In genomic region chr7:39400836-39401235, GRCh38 we compare ENCODE assay signal across 18 cellular contexts.
DNase-seq lines count a peak whose midpoint lies in the region; ATAC-seq, FAIRE-seq and TF ChIP-seq lines count a peak whose summit lies in the region.
"Had no signal": no experiment of that assay in that cellular context is flagged by ENCODE, and none has a peak within 500 bp of the region (broad histone marks: within the 10 kb centered on the region; RNA-seq: fewer than 3 reads in every experiment).

No MANE protein-coding gene starts in this region.

- no peaks in the 10 kb centered on the region for H3K27me3 ChIP-seq in mammary epithelial cell (ENCODE audit: insufficient read depth, low read length)
- H3K27me3 ChIP-seq in K562 (ENCODE audit: control insufficient read depth in 2 of 2, insufficient read depth in 2 of 2, low read length in 2 of 2) = no peaks in the 10 kb centered on the region; a peak in 2 of 5 replicates
- H3K27me3 ChIP-seq in left lung = no peaks in the 10 kb centered on the region

- DNase-seq in mammary epithelial cell (no peak), MCF 10A (ENCODE audit: unreplicated experiment) (no peak), HT-29 (ENCODE audit: low spot score) (peak; percentile 53), K562 (ENCODE audit: extremely low read depth in 1 of 4, low spot score in 3 of 4) (no peak), left lung (no peak), NCI-H345 (lab: John Stamatoyannopoulos, UW) (no peak)
- DNase-seq in stimulated activated naive B cell treated with anti-CD40 and anti-IgM and Interleukin-4, amounts not matched to agents 10 μg/mL and 1 μg/mL and 100 μg/mL, for 72 hours = no peak
- no peak for DNase-seq in activated CD8-positive, alpha-beta T cell treated with anti-CD3 and anti-CD28 coated beads, Interleukin-2, amount 10 ng/mL, durations not matched to agents 7 days and 5 days
- DNase-seq: C1 segment of cervical spinal cord; Calu3; CD4-positive, alpha-beta T cell; DMS 273 treated with DMSO at 0.1 percent for 48 hours; GOT3; HCEC 1CT; Kasumi-1 had no signal

- intact Hi-C loops in mammary epithelial cell (cut with micrococcal nuclease) (no loop called here), MCF 10A (cut with micrococcal nuclease) (no loop called here), K562 (cut with micrococcal nuclease) (no loop called here), left lung (cut with DNase I) (no loop called here)

- H3K4me1 ChIP-seq in mammary epithelial cell (ENCODE audit: insufficient read depth, low read length) (no peaks in the 10 kb centered on the region), K562 (replicated peaks in 1 of 2; ENCODE audit: control insufficient read depth in 2 of 2, insufficient read depth in 2 of 2, low read length in 2 of 2) (no peaks in the 10 kb centered on the region), left lung (no peaks in the 10 kb centered on the region)

- no peak for FAIRE-seq in K562 (lab: Jason Lieb, UNC)
- FAIRE-seq: GM12878 had no signal

- H3K9ac ChIP-seq in mammary epithelial cell (ENCODE audit: insufficient read depth, low read length) (no peak overlapping the region), K562 (ENCODE audit: insufficient read depth in 1 of 2, low read depth in 2 of 2, low read length in 2 of 2) (no peak overlapping the region)

- POLR2A ChIA-PET in MCF 10A (lab: Yijun Ruan, JAX) = no interaction called here
- POLR2A ChIA-PET in K562 (lab: Yijun Ruan, JAX) = interaction anchor here (1.0 to 1.7 kb wide), 2 partner anchors 14 kb away, joined by 3 read pairs; no protein-coding TSS in a partner anchor
- POLR2A ChIA-PET in activated CD8-positive, alpha-beta T cell treated with anti-CD3 and anti-CD28 coated beads, Interleukin-2, amount 10 ng/mL, durations not matched to agents 7 days and 5 days (lab: Charles Lee) = no interaction called here

- no peak for TF ChIP-seq RAD21 in K562 (CRISPR knock-in tag; conservative IDR thresholded peaks at IDR 0.05 in 1 of 2, IDR thresholded peaks at IDR 0.05 in 1 of 2)

- no peaks in the 10 kb centered on the region for H3K9me1 ChIP-seq in K562 (ENCODE audit: control insufficient read depth, insufficient read depth, low read length)

- H3K27me3 Mint-ChIP-seq in MCF 10A (ENCODE audit: insufficient read depth, unreplicated experiment) = peaks cover 53% of the 10 kb centered on the region
- peaks cover 13 to 22% of the 10 kb centered on the region in 2 donors for H3K27me3 Mint-ChIP-seq in stimulated activated naive B cell treated with anti-CD40 and anti-IgM and Interleukin-4, amounts not matched to agents 10 μg/mL and 1 μg/mL and 100 μg/mL, for 72 hours
- H3K27me3 Mint-ChIP-seq in activated CD8-positive, alpha-beta T cell treated with anti-CD3 and anti-CD28 coated beads, Interleukin-2, amount 10 ng/mL, durations not matched to agents 7 days and 5 days (ENCODE audit: low read depth) = peaks cover 9% of the 10 kb centered on the region

- H3K27ac ChIP-seq in mammary epithelial cell (ENCODE audit: insufficient read depth, low read depth, low read length) (no peak overlapping the region), K562 (ENCODE audit: extremely low read depth, low read depth, low read length) (no peak overlapping the region), left lung (no peak overlapping the region)
- H3K27ac ChIP-seq: 22Rv1 had no signal

- H3K4me1 Mint-ChIP-seq in MCF 10A (ENCODE audit: insufficient read depth, unreplicated experiment) = no peaks in the 10 kb centered on the region
- no peaks in the 10 kb centered on the region for H3K4me1 Mint-ChIP-seq in stimulated activated naive B cell treated with anti-CD40 and anti-IgM and Interleukin-4, amounts not matched to agents 10 μg/mL and 1 μg/mL and 100 μg/mL, for 72 hours
- no peaks in the 10 kb centered on the region for H3K4me1 Mint-ChIP-seq in activated CD8-positive, alpha-beta T cell treated with anti-CD3 and anti-CD28 coated beads, Interleukin-2, amount 10 ng/mL, durations not matched to agents 7 days and 5 days (ENCODE audit: low read depth)
- H3K4me1 Mint-ChIP-seq: B cell had no signal

- peak overlapping the region; percentile 39 for H2AFZ ChIP-seq in mammary epithelial cell (ENCODE audit: low read depth, low read length)
- no peak overlapping the region for H2AFZ ChIP-seq in K562 (ENCODE audit: low read depth, low read length)

- H3K4me3 Mint-ChIP-seq in MCF 10A (ENCODE audit: unreplicated experiment) = no peak overlapping the region
- H3K4me3 Mint-ChIP-seq in stimulated activated naive B cell treated with anti-CD40 and anti-IgM and Interleukin-4, amounts not matched to agents 10 μg/mL and 1 μg/mL and 100 μg/mL, for 72 hours = no peak overlapping the region
- no peak overlapping the region for H3K4me3 Mint-ChIP-seq in activated CD8-positive, alpha-beta T cell treated with anti-CD3 and anti-CD28 coated beads, Interleukin-2, amount 10 ng/mL, durations not matched to agents 7 days and 5 days
- H3K4me3 Mint-ChIP-seq: B cell; CD4-positive, alpha-beta T cell had no signal

- CTCF ChIA-PET in mammary epithelial cell (lab: Charles Lee; ENCODE audit: low non-redundant PET) (no interaction called here), MCF 10A (lab: Yijun Ruan, JAX) (interaction anchor here (0.5 kb wide), 1 partner anchor 221 kb away, joined by 3 read pairs; no protein-coding TSS in a partner anchor), K562 (lab: Yijun Ruan, JAX; ENCODE audit: low intra/inter-chr PET ratio) (no interaction called here)
- CTCF ChIA-PET in activated CD8-positive, alpha-beta T cell treated with anti-CD3 and anti-CD28 coated beads, Interleukin-2, amount 10 ng/mL, durations not matched to agents 7 days and 5 days (lab: Charles Lee) = no interaction called here

- in situ Hi-C loops in mammary epithelial cell (cut with MboI; ENCODE audit: low sequenced_read_pairs in 2 of 2) (no loop called here), K562 (cut with MboI) (no loop called here)

- H4K20me1 ChIP-seq in mammary epithelial cell (ENCODE audit: insufficient read depth, low read length) (no peaks in the 10 kb centered on the region), K562 (replicated peaks; ENCODE audit: control insufficient read depth, insufficient read depth, low read length) (no peaks in the 10 kb centered on the region)

- no peak overlapping the region for H3K4me3 ChIP-seq in mammary epithelial cell (replicated peaks in 1 of 3; ENCODE audit: insufficient read depth in 1 of 3, low read depth in 2 of 3, low read length in 3 of 3)
- H3K4me3 ChIP-seq in K562 = no peak overlapping the region
- no peak overlapping the region for H3K4me3 ChIP-seq in left lung
- H3K4me3 ChIP-seq: GM12878 had no signal

- H3K9me3 ChIP-seq in mammary epithelial cell (replicated peaks; ENCODE audit: insufficient read depth, low read length) (no peaks in the 10 kb centered on the region), K562 (replicated peaks; ENCODE audit: control insufficient read depth, insufficient read depth, low read depth, low read length) (no peaks in the 10 kb centered on the region), left lung (no peaks in the 10 kb centered on the region)

- TF ChIP-seq CTCF in mammary epithelial cell (conservative IDR thresholded peaks at IDR 0.05 in 1 of 2, IDR thresholded peaks at IDR 0.05 in 1 of 2; ENCODE audit: extremely low read depth in 1 of 2, insufficient read depth in 1 of 2, low read depth in 1 of 2, low read length in 2 of 2) = no peak
- TF ChIP-seq CTCF in MCF 10A (IDR thresholded peaks at IDR 0.05; ENCODE audit: unreplicated experiment) = no peak
- no peak for TF ChIP-seq CTCF in K562 (IDR thresholded peaks at IDR 0.05 in 2 of 3, conservative IDR thresholded peaks at IDR 0.05 in 1 of 3; ENCODE audit: insufficient read depth in 2 of 3, low read depth in 1 of 3, low read length in 3 of 3)
- TF ChIP-seq CTCF in left lung (IDR thresholded peaks at IDR 0.05) = no peak

- no peaks in the 10 kb centered on the region for H3K9me3 Mint-ChIP-seq in MCF 10A (ENCODE audit: unreplicated experiment)
- no peaks in the 10 kb centered on the region for H3K9me3 Mint-ChIP-seq in stimulated activated naive B cell treated with anti-CD40 and anti-IgM and Interleukin-4, amounts not matched to agents 10 μg/mL and 1 μg/mL and 100 μg/mL, for 72 hours
- H3K9me3 Mint-ChIP-seq in activated CD8-positive, alpha-beta T cell treated with anti-CD3 and anti-CD28 coated beads, Interleukin-2, amount 10 ng/mL, durations not matched to agents 7 days and 5 days (ENCODE audit: insufficient read depth) = no peaks in the 10 kb centered on the region
- H3K9me3 Mint-ChIP-seq: CD4-positive, alpha-beta T cell had no signal

- BruUV-seq in mammary epithelial cell (replicated peaks; lab: Mats Ljungman, UMichigan) (no TSS peak), MCF 10A (replicated peaks; lab: Mats Ljungman, UMichigan) (no TSS peak), K562 (replicated peaks; lab: Mats Ljungman, UMichigan) (no TSS peak)

- no peak for ATAC-seq in K562
- ATAC-seq in stimulated activated naive B cell treated with anti-CD40 and anti-IgM and Interleukin-4, amounts not matched to agents 10 μg/mL and 1 μg/mL and 100 μg/mL, for 72 hours (replicated peaks) = no peak
- no peak for ATAC-seq in left lung
- ATAC-seq in activated CD8-positive, alpha-beta T cell treated with anti-CD3 and anti-CD28 coated beads, Interleukin-2, amount 10 ng/mL, durations not matched to agents 7 days and 5 days = no peak
- ATAC-seq: GM12878 had no signal

- H3K27ac Mint-ChIP-seq in MCF 10A (ENCODE audit: low read depth, unreplicated experiment) = no peak overlapping the region
- no peak overlapping the region for H3K27ac Mint-ChIP-seq in stimulated activated naive B cell treated with anti-CD40 and anti-IgM and Interleukin-4, amounts not matched to agents 10 μg/mL and 1 μg/mL and 100 μg/mL, for 72 hours
- no peak overlapping the region for H3K27ac Mint-ChIP-seq in activated CD8-positive, alpha-beta T cell treated with anti-CD3 and anti-CD28 coated beads, Interleukin-2, amount 10 ng/mL, durations not matched to agents 7 days and 5 days
- H3K27ac Mint-ChIP-seq: B cell; CD4-positive, alpha-beta T cell had no signal

- no peaks in the 10 kb centered on the region for H3K79me2 ChIP-seq in mammary epithelial cell (ENCODE audit: insufficient read depth, low read length)
- H3K79me2 ChIP-seq in K562 (ENCODE audit: control insufficient read depth, insufficient read depth, low read length) = no peaks in the 10 kb centered on the region

- H3K36me3 ChIP-seq in mammary epithelial cell (ENCODE audit: insufficient read depth, low read length) (no peaks in the 10 kb centered on the region), K562 (ENCODE audit: control insufficient read depth, insufficient read depth, low read length) (no peaks in the 10 kb centered on the region), left lung (no peaks in the 10 kb centered on the region)

- no peaks in the 10 kb centered on the region for H3K36me3 Mint-ChIP-seq in MCF 10A (ENCODE audit: insufficient read depth, unreplicated experiment)
- no peaks in the 10 kb centered on the region for H3K36me3 Mint-ChIP-seq in stimulated activated naive B cell treated with anti-CD40 and anti-IgM and Interleukin-4, amounts not matched to agents 10 μg/mL and 1 μg/mL and 100 μg/mL, for 72 hours
- H3K36me3 Mint-ChIP-seq in activated CD8-positive, alpha-beta T cell treated with anti-CD3 and anti-CD28 coated beads, Interleukin-2, amount 10 ng/mL, durations not matched to agents 7 days and 5 days (ENCODE audit: low read depth) = no peaks in the 10 kb centered on the region

- no peak for TF ChIP-seq POLR2A in K562 (conservative IDR thresholded peaks at IDR 0.05)

- dilution Hi-C loops in mammary epithelial cell (cut with HindIII; ENCODE audit: low sequenced_read_pairs) = no loop called here

- 80% methylated on average over 3 of the region's 3 CpGs for WGBS in mammary epithelial cell (ENCODE audit: low coverage, missing lambda C conversion rate)
- 0% methylated on average over 3 of the region's 3 CpGs for WGBS in K562 (ENCODE audit: insufficient coverage, low coverage, missing lambda C conversion rate)

- no peak overlapping the region for H3K4me2 ChIP-seq in mammary epithelial cell (ENCODE audit: insufficient read depth, low read depth, low read length)
- H3K4me2 ChIP-seq in K562 (ENCODE audit: insufficient read depth, low read length) = no peak overlapping the region

- no peak for TF ChIP-seq EP300 in K562 (IDR thresholded peaks at IDR 0.05; ENCODE audit: low read length)
